Comparison of ENCODE assay signal across 22 cellular contexts in the genomic region with DNA sequence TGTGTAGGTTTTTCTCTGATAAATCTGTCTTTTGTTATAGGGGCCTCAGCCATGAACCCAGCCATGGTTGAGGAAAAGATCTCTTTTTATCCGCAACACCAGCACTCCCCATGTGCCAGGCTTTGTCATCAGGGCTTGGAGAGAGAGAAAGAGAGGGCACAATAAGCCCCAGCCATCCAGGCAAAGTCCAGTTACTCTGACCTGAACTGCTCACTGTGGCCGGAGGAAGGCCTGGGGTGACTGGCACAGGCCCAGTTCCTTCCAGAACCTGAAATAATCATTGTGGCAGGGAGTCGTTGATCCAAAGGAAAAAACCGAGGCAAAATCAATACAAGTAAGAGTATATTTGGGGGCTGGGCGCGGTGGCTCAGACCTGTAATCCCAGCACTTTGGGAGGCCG. TPM values are rescaled to one million over a fixed set of nuclear protein-coding genes. Genes with fewer than 3 reads are reported as not detected.
DNase-seq lines count a peak whose midpoint lies in the region; ATAC-seq and TF ChIP-seq lines count a peak whose summit lies in the region.
"Had no signal": no experiment of that assay in that cellular context is flagged by ENCODE, and none has a peak within 500 bp of the region (broad histone marks: within the 10 kb centered on the region; RNA-seq: fewer than 3 reads in every experiment).

No MANE protein-coding gene starts in this region.

- WGBS in right lobe of liver (ENCODE audit: insufficient coverage, low coverage, low lambda C conversion rate, missing lambda C conversion rate): 54% methylated on average over 4 of the region's 7 CpGs

- H3K4me3 ChIP-seq in right lobe of liver: no peak overlapping the region
- H3K4me3 ChIP-seq: GM12878 had no signal

- peaks cover 35% of the 10 kb centered on the region for H3K36me3 Mint-ChIP-seq in Calu3 (ENCODE audit: insufficient read depth, unreplicated experiment)
- H3K36me3 Mint-ChIP-seq in central memory CD8-positive, alpha-beta T cell (ENCODE audit: insufficient read depth): peaks cover 2% of the 10 kb centered on the region
- H3K36me3 Mint-ChIP-seq in activated CD4-positive, alpha-beta T cell treated with anti-CD3 and anti-CD28 coated beads, Interleukin-2, amount 10 ng/mL, durations not matched to agents 7 days and 5 days (ENCODE audit: low read depth): no peaks in the 10 kb centered on the region

- H3K36me3 ChIP-seq in right lobe of liver: no peaks in the 10 kb centered on the region

- H3K27ac Mint-ChIP-seq in Calu3 (ENCODE audit: unreplicated experiment): peak overlapping the region; percentile 98
- peak overlapping the region; percentile 59 for H3K27ac Mint-ChIP-seq in central memory CD8-positive, alpha-beta T cell (ENCODE audit: low read depth)
- no peak overlapping the region for H3K27ac Mint-ChIP-seq in activated CD4-positive, alpha-beta T cell treated with anti-CD3 and anti-CD28 coated beads, Interleukin-2, amount 10 ng/mL, durations not matched to agents 7 days and 5 days

- H3K27me3 Mint-ChIP-seq in Calu3 (ENCODE audit: unreplicated experiment): no peaks in the 10 kb centered on the region
- H3K27me3 Mint-ChIP-seq in central memory CD8-positive, alpha-beta T cell: peaks cover 19% of the 10 kb centered on the region
- peaks cover 37% of the 10 kb centered on the region for H3K27me3 Mint-ChIP-seq in activated CD4-positive, alpha-beta T cell treated with anti-CD3 and anti-CD28 coated beads, Interleukin-2, amount 10 ng/mL, durations not matched to agents 7 days and 5 days

- intact Hi-C loops in Calu3 (cut with micrococcal nuclease; ENCODE audit: unreplicated experiment): no loop called here
- intact Hi-C loops in right lobe of liver (cut with DNase I): no loop called here
- intact Hi-C loops in posterior vena cava (cut with DNase I): no loop called here

- no peak overlapping the region for H3K27ac ChIP-seq in right lobe of liver
- H3K27ac ChIP-seq: RWPE1 had no signal

- POLR2A ChIA-PET in activated CD4-positive, alpha-beta T cell treated with anti-CD3 and anti-CD28 coated beads, Interleukin-2, amount 10 ng/mL, durations not matched to agents 7 days and 5 days (lab: Charles Lee): no interaction called here

- no peak for TF ChIP-seq POLR2A in right lobe of liver (IDR thresholded peaks at IDR 0.05)

- H3K4me1 ChIP-seq in right lobe of liver: no peaks in the 10 kb centered on the region

- no peak overlapping the region for H3K4me3 Mint-ChIP-seq in Calu3 (ENCODE audit: low read depth, unreplicated experiment)
- no peak overlapping the region for H3K4me3 Mint-ChIP-seq in central memory CD8-positive, alpha-beta T cell
- no peak overlapping the region for H3K4me3 Mint-ChIP-seq in activated CD4-positive, alpha-beta T cell treated with anti-CD3 and anti-CD28 coated beads, Interleukin-2, amount 10 ng/mL, durations not matched to agents 7 days and 5 days

- H3K4me1 Mint-ChIP-seq in Calu3 (ENCODE audit: low read depth, unreplicated experiment): peaks cover 19% of the 10 kb centered on the region
- H3K4me1 Mint-ChIP-seq in central memory CD8-positive, alpha-beta T cell: peaks cover 4% of the 10 kb centered on the region
- H3K4me1 Mint-ChIP-seq in activated CD4-positive, alpha-beta T cell treated with anti-CD3 and anti-CD28 coated beads, Interleukin-2, amount 10 ng/mL, durations not matched to agents 7 days and 5 days: peaks cover 4% of the 10 kb centered on the region

- no peak for DNase-seq in Calu3
- no peak for DNase-seq in central memory CD8-positive, alpha-beta T cell (ENCODE audit: low spot score in 2 of 2)
- DNase-seq in right lobe of liver: peak in 1 of 3 donors; percentile 56
- DNase-seq in posterior vena cava (ENCODE audit: low spot score): peak; percentile 26
- no peak for DNase-seq in DMS153 (lab: John Stamatoyannopoulos, UW)
- DNase-seq in activated CD4-positive, alpha-beta T cell treated with anti-CD3 and anti-CD28 coated beads, Interleukin-2, amount 10 ng/mL, durations not matched to agents 7 days and 5 days: no peak
- DNase-seq: GDM1, Karpas-422, NCI-H1092 treated with DMSO at 0.1 percent for 48 hours, NCI-H1436, NCI-H187, NCI-H2081 treated with DMSO at 0.1 percent for 48 hours, NCI-H2171, NCI-H226, NCI-H510A, NCI-H69, SHP77 had no signal

- TF ChIP-seq CTCF in Calu3 (IDR thresholded peaks at IDR 0.05; ENCODE audit: unreplicated experiment) (no peak), right lobe of liver (IDR thresholded peaks at IDR 0.05) (no peak)

- no peaks in the 10 kb centered on the region for H3K9me3 ChIP-seq in right lobe of liver

- H3K9me3 Mint-ChIP-seq in Calu3 (ENCODE audit: low read depth, unreplicated experiment): no peaks in the 10 kb centered on the region
- no peaks in the 10 kb centered on the region for H3K9me3 Mint-ChIP-seq in central memory CD8-positive, alpha-beta T cell
- no peaks in the 10 kb centered on the region for H3K9me3 Mint-ChIP-seq in activated CD4-positive, alpha-beta T cell treated with anti-CD3 and anti-CD28 coated beads, Interleukin-2, amount 10 ng/mL, durations not matched to agents 7 days and 5 days

- no peaks in the 10 kb centered on the region for H3K27me3 ChIP-seq in right lobe of liver

- no peak for ATAC-seq in central memory CD8-positive, alpha-beta T cell (replicated peaks; ENCODE audit: extremely low read depth, poor library complexity, severe bottlenecking)
- ATAC-seq in right lobe of liver (peak; percentile 68 to 90 (median 80)), HG03432 (IDR thresholded peaks at IDR 0.05; ENCODE audit: unreplicated experiment) (no peak)
- ATAC-seq: GM12878 had no signal

- no TSS peak for BruUV-seq in Calu3 (replicated peaks; lab: Mats Ljungman, UMichigan)

- CTCF ChIA-PET in Calu3 (lab: Charles Lee): no interaction called here
- CTCF ChIA-PET in activated CD4-positive, alpha-beta T cell treated with anti-CD3 and anti-CD28 coated beads, Interleukin-2, amount 10 ng/mL, durations not matched to agents 7 days and 5 days (lab: Charles Lee): no interaction called here

RNA-seq across cellular contexts. Expression of gene ARHGAP8, which starts 3.9 kb away (rescaled TPM):
- total RNA-seq in Calu3 (2022): 124 and 127 TPM in 2 replicates
- 1 to 10 TPM in 1 of 6 experiments, under 1 TPM in 4, not detected in 1; 0.49 to 1.0 (median 0.61) TPM for total RNA-seq in right lobe of liver
- 1 to 10 TPM; 1.4 TPM for total RNA-seq in posterior vena cava
- under 1 TPM; 0.30 to 0.37 TPM for total RNA-seq in activated CD4-positive, alpha-beta T cell treated with anti-CD3 and anti-CD28 coated beads, Interleukin-2, amount 10 ng/mL, durations not matched to agents 7 days and 5 days
- total RNA-seq: A172, GM12878, H4 had no signal

RNA-seq across cellular contexts. Expression of gene PRR5, which starts 46.5 kb away (rescaled TPM):
- total RNA-seq in Calu3 (2022) (12.5 and 14.1 TPM in 2 replicates), right lobe of liver (10 to 100 TPM; 14.1 to 25.3 (median 20.2) TPM), posterior vena cava (10 to 100 TPM in 1 of 2 donors, 1 to 10 TPM in 1; 8.8 to 11.8 TPM)
- 10 to 100 TPM; 29.7 to 30.6 TPM for total RNA-seq in activated CD4-positive, alpha-beta T cell treated with anti-CD3 and anti-CD28 coated beads, Interleukin-2, amount 10 ng/mL, durations not matched to agents 7 days and 5 days

Comparison
In these comparisons a context has a peak if more than half of its experiments do, and no peak if none do; other contexts are left out.
1. ATAC-seq: peak in right lobe of liver (4 of 4); none in central memory CD8-positive, alpha-beta T cell (single experiment) and HG03432 (single experiment).
2. RNA of gene ARHGAP8, which starts 3.9 kb away (total RNA-seq): 124 to 127 TPM in Calu3; 1.4 TPM in posterior vena cava, 0.49 to 1.0 TPM in right lobe of liver and 0.30 to 0.37 TPM in activated CD4-positive, alpha-beta T cell treated with anti-CD3 and anti-CD28 coated beads, Interleukin-2, amount 10 ng/mL, durations not matched to agents 7 days and 5 days; every median in the first group is over 10 times any median in the second.